Comparison of ENCODE assay signal across 13 cellular contexts in the genomic region with DNA sequence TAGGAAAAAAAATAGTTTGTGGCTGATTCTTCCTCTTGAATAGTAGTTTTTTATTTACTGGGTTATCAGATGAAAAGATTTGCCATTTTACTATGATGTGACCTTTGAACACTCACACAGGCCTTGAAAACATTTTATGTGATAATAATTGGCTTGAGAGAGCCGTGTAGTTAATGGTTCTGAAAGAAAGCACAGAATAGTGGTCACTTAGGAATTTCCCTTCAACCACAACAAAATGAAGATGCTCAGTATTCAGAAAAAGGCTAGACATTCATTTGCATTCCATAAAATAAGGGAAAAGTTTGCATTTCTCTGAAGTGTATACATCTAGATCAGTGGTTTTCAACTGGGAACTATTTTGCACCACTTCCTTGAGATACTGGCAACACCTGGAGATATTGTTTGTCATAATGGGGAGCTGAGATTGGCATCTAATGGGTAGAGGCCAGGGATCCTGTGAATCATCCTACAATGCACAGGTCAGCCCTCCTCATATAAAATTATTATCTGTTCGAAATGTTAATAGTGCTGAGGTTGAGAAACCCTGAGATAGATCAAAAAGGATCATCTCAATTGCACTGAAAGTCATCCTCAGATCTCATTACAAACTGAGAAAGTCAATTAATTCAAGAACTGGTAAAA.
DNase-seq lines count a peak whose midpoint lies in the region; ATAC-seq lines count a peak whose summit lies in the region.
"Had no signal": no experiment of that assay in that cellular context is flagged by ENCODE, and none has a peak within 500 bp of the region (broad histone marks: within the 10 kb centered on the region; RNA-seq: fewer than 3 reads in every experiment).

No MANE protein-coding gene starts in this region.

- H3K4me3 Mint-ChIP-seq in stimulated activated memory B cell treated with anti-CD40 and anti-IgM and Interleukin-4, amounts not matched to agents 10 μg/mL and 1 μg/mL and 100 μg/mL, for 72 hours = no peak overlapping the region
- H3K4me3 Mint-ChIP-seq: neural progenitor cell had no signal

- H3K27ac Mint-ChIP-seq in stimulated activated memory B cell treated with anti-CD40 and anti-IgM and Interleukin-4, amounts not matched to agents 10 μg/mL and 1 μg/mL and 100 μg/mL, for 72 hours = no peak overlapping the region
- H3K27ac Mint-ChIP-seq: neural progenitor cell had no signal

- H3K27me3 Mint-ChIP-seq in stimulated activated memory B cell treated with anti-CD40 and anti-IgM and Interleukin-4, amounts not matched to agents 10 μg/mL and 1 μg/mL and 100 μg/mL, for 72 hours = no peaks in the 10 kb centered on the region

- H3K36me3 Mint-ChIP-seq in stimulated activated memory B cell treated with anti-CD40 and anti-IgM and Interleukin-4, amounts not matched to agents 10 μg/mL and 1 μg/mL and 100 μg/mL, for 72 hours = no peaks in the 10 kb centered on the region
- H3K36me3 Mint-ChIP-seq: neural progenitor cell had no signal

- ATAC-seq in GM19324 (IDR thresholded peaks at IDR 0.05; ENCODE audit: low FRiP score, unreplicated experiment) (peak; percentile 75), HG02610 (IDR thresholded peaks at IDR 0.05; ENCODE audit: unreplicated experiment) (peak; percentile 90), HG03175 (IDR thresholded peaks at IDR 0.05; ENCODE audit: unreplicated experiment) (peak; percentile 77)
- ATAC-seq in stimulated activated memory B cell treated with anti-CD40 and anti-IgM and Interleukin-4, amounts not matched to agents 10 μg/mL and 1 μg/mL and 100 μg/mL, for 72 hours = no peak

- no peaks in the 10 kb centered on the region for H3K4me1 Mint-ChIP-seq in stimulated activated memory B cell treated with anti-CD40 and anti-IgM and Interleukin-4, amounts not matched to agents 10 μg/mL and 1 μg/mL and 100 μg/mL, for 72 hours
- H3K4me1 Mint-ChIP-seq: neural progenitor cell had no signal

- H3K9me3 Mint-ChIP-seq in stimulated activated memory B cell treated with anti-CD40 and anti-IgM and Interleukin-4, amounts not matched to agents 10 μg/mL and 1 μg/mL and 100 μg/mL, for 72 hours = peaks cover 8% of the 10 kb centered on the region
- H3K9me3 Mint-ChIP-seq: neural progenitor cell had no signal

- no peak for DNase-seq in A172 (ENCODE audit: low spot score)
- no peak for DNase-seq in retina
- no peak for DNase-seq in Kasumi-1 (lab: John Stamatoyannopoulos, UW)
- DNase-seq: activated CD8-positive, alpha-beta memory T cell treated with anti-CD3 and anti-CD28 coated beads, Interleukin-2, amount 50 U/mL, for 4 hours; GDM1; hypothalamus; NCI-H1092; SJCRH30 had no signal
